ENCODE assay signal across 8 cellular contexts in the genomic region with DNA sequence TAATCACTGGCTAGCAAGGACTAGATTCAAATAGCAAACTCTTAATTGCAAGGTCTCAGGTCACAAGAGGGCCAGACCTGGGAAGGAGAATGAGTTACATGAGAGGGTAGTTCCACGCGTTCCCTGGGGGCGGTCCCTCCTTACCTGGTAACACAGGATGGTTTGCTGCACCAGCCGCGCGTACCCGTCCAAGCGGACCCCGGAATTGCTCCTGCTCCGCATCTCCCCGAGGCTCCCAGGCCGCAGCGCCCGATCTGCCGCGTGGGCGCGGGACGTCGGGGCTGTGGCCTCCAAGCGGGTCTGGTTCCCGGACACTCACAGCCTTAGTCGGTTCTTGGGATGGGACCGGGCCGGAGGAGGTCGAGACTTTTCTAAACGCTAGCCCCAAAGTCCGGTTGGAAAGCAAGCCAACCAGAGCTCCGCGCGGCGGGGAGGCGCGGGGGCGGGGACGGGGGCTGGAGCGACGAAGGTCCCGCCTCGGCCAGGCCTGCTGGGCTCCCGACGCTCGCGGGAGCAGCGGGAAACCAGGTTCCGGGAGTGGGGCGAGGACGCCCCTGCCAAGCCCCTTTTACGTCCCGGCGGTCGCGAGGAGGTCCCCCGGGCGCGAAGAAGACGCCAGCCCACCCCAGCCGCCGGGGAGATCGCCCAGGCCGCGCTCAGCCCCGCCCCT. TPM values are rescaled to one million over a fixed set of nuclear protein-coding genes. Genes with fewer than 3 reads are reported as not detected.
A peak's percentile ranks its signal among the peaks of the same experiment; 100 is the strongest.
DNase-seq lines count a peak whose midpoint lies in the region; ATAC-seq, FAIRE-seq and TF ChIP-seq lines count a peak whose summit lies in the region.

A gene with protein sequence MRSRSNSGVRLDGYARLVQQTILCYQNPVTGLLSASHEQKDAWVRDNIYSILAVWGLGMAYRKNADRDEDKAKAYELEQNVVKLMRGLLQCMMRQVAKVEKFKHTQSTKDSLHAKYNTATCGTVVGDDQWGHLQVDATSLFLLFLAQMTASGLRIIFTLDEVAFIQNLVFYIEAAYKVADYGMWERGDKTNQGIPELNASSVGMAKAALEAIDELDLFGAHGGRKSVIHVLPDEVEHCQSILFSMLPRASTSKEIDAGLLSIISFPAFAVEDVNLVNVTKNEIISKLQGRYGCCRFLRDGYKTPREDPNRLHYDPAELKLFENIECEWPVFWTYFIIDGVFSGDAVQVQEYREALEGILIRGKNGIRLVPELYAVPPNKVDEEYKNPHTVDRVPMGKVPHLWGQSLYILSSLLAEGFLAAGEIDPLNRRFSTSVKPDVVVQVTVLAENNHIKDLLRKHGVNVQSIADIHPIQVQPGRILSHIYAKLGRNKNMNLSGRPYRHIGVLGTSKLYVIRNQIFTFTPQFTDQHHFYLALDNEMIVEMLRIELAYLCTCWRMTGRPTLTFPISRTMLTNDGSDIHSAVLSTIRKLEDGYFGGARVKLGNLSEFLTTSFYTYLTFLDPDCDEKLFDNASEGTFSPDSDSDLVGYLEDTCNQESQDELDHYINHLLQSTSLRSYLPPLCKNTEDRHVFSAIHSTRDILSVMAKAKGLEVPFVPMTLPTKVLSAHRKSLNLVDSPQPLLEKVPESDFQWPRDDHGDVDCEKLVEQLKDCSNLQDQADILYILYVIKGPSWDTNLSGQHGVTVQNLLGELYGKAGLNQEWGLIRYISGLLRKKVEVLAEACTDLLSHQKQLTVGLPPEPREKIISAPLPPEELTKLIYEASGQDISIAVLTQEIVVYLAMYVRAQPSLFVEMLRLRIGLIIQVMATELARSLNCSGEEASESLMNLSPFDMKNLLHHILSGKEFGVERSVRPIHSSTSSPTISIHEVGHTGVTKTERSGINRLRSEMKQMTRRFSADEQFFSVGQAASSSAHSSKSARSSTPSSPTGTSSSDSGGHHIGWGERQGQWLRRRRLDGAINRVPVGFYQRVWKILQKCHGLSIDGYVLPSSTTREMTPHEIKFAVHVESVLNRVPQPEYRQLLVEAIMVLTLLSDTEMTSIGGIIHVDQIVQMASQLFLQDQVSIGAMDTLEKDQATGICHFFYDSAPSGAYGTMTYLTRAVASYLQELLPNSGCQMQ (minus strand): TSS at position 404 of the 670 bp plus-strand sequence. CDS start 182 bp downstream, at position 222.

- ATAC-seq in HG02981 (IDR thresholded peaks at IDR 0.05; ENCODE audit: unreplicated experiment) = peak; percentile 35
- peak; percentile 32 to 81 (median 68) for ATAC-seq in heart left ventricle

- POLR2A ChIA-PET in A673 (lab: Charles Lee; ENCODE audit: low non-redundant PET) = no interaction called here

- no peaks in the 10 kb centered on the region for H3F3A ChIP-seq in OCI-LY1 (ENCODE audit: insufficient read depth, low read length)

- intact Hi-C loops in A673 (cut with micrococcal nuclease; ENCODE audit: unreplicated experiment) (no loop called here), heart left ventricle (cut with DNase I) (loop anchor here in 1 of 10 donors (10.0 kb wide), 1 partner anchor 579 kb away; no protein-coding TSS in a partner anchor)

- H3K27me3 ChIP-seq in A673 (replicated peaks; ENCODE audit: insufficient read depth, low read depth, low read length, poor library complexity) = no peaks in the 10 kb centered on the region
- H3K27me3 ChIP-seq in OCI-LY1 (ENCODE audit: insufficient read depth, low read length) = no peaks in the 10 kb centered on the region
- peaks cover 0 to 15% (median 0%) of the 10 kb centered on the region in 9 donors for H3K27me3 ChIP-seq in heart left ventricle

- DNase-seq in A673 (ENCODE audit: low spot score) = no peak
- DNase-seq in GM18507 (ENCODE audit: extremely low spot score, insufficient read length, low read depth) = no peak
- peak; percentile 1 for DNase-seq in activated naive CD8-positive, alpha-beta T cell treated with anti-CD3 and anti-CD28 coated beads, Interleukin-2, amount 50 U/mL, for 16 hours (ENCODE audit: low read depth, low spot score)
- peak; percentile 54 to 75 (median 69) for DNase-seq in heart left ventricle
- DNase-seq in pons (ENCODE audit: low spot score) = peak; percentile 15
- no peak for DNase-seq in DMS79 (lab: John Stamatoyannopoulos, UW)

- WGBS in heart left ventricle, 4 donors = 1 to 30% (median 5%) methylated on average over 30 to 63 of the region's 63 CpGs

- no peaks in the 10 kb centered on the region for H4K20me1 ChIP-seq in OCI-LY1 (ENCODE audit: insufficient read depth, low read length)

- TF ChIP-seq POLR2A in heart left ventricle (IDR thresholded peaks at IDR 0.05) = no peak

- H3K9me3 ChIP-seq in A673 (ENCODE audit: low read depth, low read length, poor library complexity, severe bottlenecking) = no peaks in the 10 kb centered on the region
- no peaks in the 10 kb centered on the region for H3K9me3 ChIP-seq in OCI-LY1 (ENCODE audit: low read length)
- H3K9me3 ChIP-seq in heart left ventricle = peaks cover 0 to 4% (median 0%) of the 10 kb centered on the region in 12 donors

- BruUV-seq in A673 (replicated peaks; lab: Mats Ljungman, UMichigan) = no TSS peak

- peak within 1 kb of the TSS; percentile 93 for H3K9ac ChIP-seq in OCI-LY1 (ENCODE audit: low read length)

- H3K4me3 ChIP-seq in A673 (ENCODE audit: low read depth, low read length, poor library complexity, severe bottlenecking) (peak within 1 kb of the TSS; percentile 78), OCI-LY1 (ENCODE audit: low read depth, low read length, poor library complexity, severe bottlenecking) (peak within 1 kb of the TSS; percentile 98), heart left ventricle (peak within 1 kb of the TSS; percentile 42 to 91 (median 77))

- FAIRE-seq in GM18507 (lab: Jason Lieb, UNC) = peak; percentile 72

- H3K36me3 ChIP-seq in A673 (ENCODE audit: insufficient read depth, low read length, poor library complexity, severe bottlenecking) = peaks cover 12% of the 10 kb centered on the region
- H3K36me3 ChIP-seq in OCI-LY1 (ENCODE audit: insufficient read depth, low read length) = no peaks in the 10 kb centered on the region
- peaks cover 0 to 7% (median 0%) of the 10 kb centered on the region in 9 donors for H3K36me3 ChIP-seq in heart left ventricle

- TF ChIP-seq CTCF in A673 (conservative IDR thresholded peaks at IDR 0.05; ENCODE audit: low read depth, low read length) (no peak), OCI-LY1 (IDR thresholded peaks at IDR 0.05; ENCODE audit: low read length) (no peak), heart left ventricle (IDR thresholded peaks at IDR 0.05) (no peak)

- H3K4me1 ChIP-seq in A673 (ENCODE audit: insufficient read depth, low read length, poor library complexity, severe bottlenecking) (no peaks in the 10 kb centered on the region), OCI-LY1 (ENCODE audit: insufficient read depth, low read length, severe bottlenecking) (peaks cover 39% of the 10 kb centered on the region), heart left ventricle (peaks cover 0 to 16% (median 2%) of the 10 kb centered on the region in 12 donors)

- peaks cover 9% of the 10 kb centered on the region for H3K79me2 ChIP-seq in OCI-LY1 (ENCODE audit: insufficient read depth, low read length)

- no peaks in the 10 kb centered on the region for H3K9me2 ChIP-seq in OCI-LY1 (ENCODE audit: low read depth, low read length)

- peak within 1 kb of the TSS; percentile 92 for H3K4me2 ChIP-seq in OCI-LY1 (ENCODE audit: low read length)

- peak within 1 kb of the TSS; percentile 88 for H3K27ac ChIP-seq in A673 (ENCODE audit: low read depth, low read length, poor library complexity, severe bottlenecking)
- H3K27ac ChIP-seq in OCI-LY1 (ENCODE audit: low read depth, low read length, poor library complexity, severe bottlenecking) = peak within 1 kb of the TSS; percentile 44
- H3K27ac ChIP-seq in heart left ventricle = peak within 1 kb of the TSS; percentile 84 to 97 (median 92)

- H2AFZ ChIP-seq in OCI-LY1 (ENCODE audit: low read length) = 0 out of 2 replicates have a peak within 1 kb of the TSS, but pooled peaks have one; percentile 93

- CTCF ChIA-PET in A673 (lab: Charles Lee) = no interaction called here

RNA-seq across cellular contexts. Expression of the gene that starts here (rescaled TPM):
- total RNA-seq in A673 (2021) = 31.4 and 42.2 TPM in 2 replicates
- total RNA-seq in heart left ventricle = 10 to 100 TPM; 17.1 to 45.7 (median 26.9) TPM
- polyA plus RNA-seq in heart left ventricle = 10 to 100 TPM; 13.8 to 27.5 TPM

Comparison
In these comparisons a context has a peak if more than half of its experiments do, and no peak if none do; other contexts are left out.
1. DNase-seq: peak in activated naive CD8-positive, alpha-beta T cell treated with anti-CD3 and anti-CD28 coated beads, Interleukin-2, amount 50 U/mL, for 16 hours (single experiment), heart left ventricle (5 of 5) and pons (single experiment); none in A673 (single experiment), GM18507 (single experiment) and DMS79 (single experiment).
2. Peak in every context shown above with its lines, with median percentiles within 50 percentile points of each other: H3K27ac ChIP-seq and H3K4me3 ChIP-seq.